Comparison of ENCODE assay signal across 23 cellular contexts in genomic region chr9:121316852-121317373, GRCh38. TPM values are rescaled to one million over a fixed set of nuclear protein-coding genes. Genes with fewer than 3 reads are reported as not detected.
A peak's percentile ranks its signal among the peaks of the same experiment; 100 is the strongest.
DNase-seq lines count a peak whose midpoint lies in the region; ATAC-seq and TF ChIP-seq lines count a peak whose summit lies in the region.
"Had no signal": no experiment of that assay in that cellular context is flagged by ENCODE, and none has a peak within 500 bp of the region (broad histone marks: within the 10 kb centered on the region; RNA-seq: fewer than 3 reads in every experiment).

No MANE protein-coding gene starts in this region.

- DNase-seq in heart left ventricle = peak in 1 of 5 donors; percentile 29
- no peak for DNase-seq in left ventricle myocardium superior
- DNase-seq in right atrium auricular region (ENCODE audit: low spot score) = no peak
- no peak for DNase-seq in gastrocnemius medialis
- DNase-seq in transverse colon = no peak
- no peak for DNase-seq in GM23248
- DNase-seq in anterior cingulate cortex (lab: John Stamatoyannopoulos, UW) = no peak
- DNase-seq: activated B cell treated with CpG ODN at 0.5 μM for 24 hours; activated CD4-positive, alpha-beta T cell treated with anti-CD3 and anti-CD28 coated beads, Interleukin-2, amount 50 U/mL, for 4 hours; activated gamma-delta T cell; activated naive CD8-positive, alpha-beta T cell treated with anti-CD3 and anti-CD28 coated beads, Interleukin-2, amount 50 U/mL, for 24 hours; DMS53; GF-D8; Karpas-422; NCI-H187; NCI-H2227 treated with DMSO at 0.1 percent for 48 hours; NCI-H748 treated with DMSO at 0.1 percent for 48 hours; OCI-M1; SHP77; stimulated activated CD4-positive, alpha-beta T cell treated with anti-CD3 and anti-CD28 coated beads, Interleukin-15, amount 100 ng/mL, for 24 hours; T1000 had no signal

- in situ Hi-C loops in gastrocnemius medialis (cut with MboI; ENCODE audit: low sequenced_read_pairs in 4 of 4) (loop anchor here (5.0 to 25.0 kb wide), 4 partner anchors 80 to 105 kb away; partner anchors contain the start of gene RAB14 (in 1 of the 4)), transverse colon (cut with MboI; ENCODE audit: low pct_ligation_motif_present in 1 of 4, low pct_unique_long_range_greater_than_20kb in 1 of 4, low sequenced_read_pairs in 3 of 4) (loop anchor here in 3 of 4 donors (5.0 to 25.0 kb wide), 2 partner anchors 80 to 105 kb away; partner anchors contain the start of gene RAB14 (in 2 of the 3)), GM23248 (cut with MboI) (loop anchor here (25.0 kb wide), 1 partner anchor 105 kb away; the partner anchor contains the start of gene RAB14)

- H4K20me1 ChIP-seq in GM23248 (ENCODE audit: insufficient read depth) = no peaks in the 10 kb centered on the region

- no peaks in the 10 kb centered on the region for H3K27me3 ChIP-seq in heart left ventricle
- no peaks in the 10 kb centered on the region for H3K27me3 ChIP-seq in right atrium auricular region
- H3K27me3 ChIP-seq in gastrocnemius medialis = no peaks in the 10 kb centered on the region
- H3K27me3 ChIP-seq in transverse colon = no peaks in the 10 kb centered on the region
- H3K27me3 ChIP-seq in GM23248 (replicated peaks; ENCODE audit: insufficient read depth) = no peaks in the 10 kb centered on the region
- H3K27me3 ChIP-seq: testis had no signal

- 88 to 96% (median 92%) methylated on average over 11 of the region's 11 CpGs for WGBS in heart left ventricle, 4 donors
- 76 to 93% methylated on average over 6 to 11 of the region's 11 CpGs for WGBS in transverse colon (ENCODE audit: low coverage in 1 of 2), 2 donors
- 81 to 87% methylated on average over 11 of the region's 11 CpGs for WGBS in GM23248 (ENCODE audit: low coverage in 1 of 2, low lambda C conversion rate in 2 of 2, missing lambda C conversion rate in 2 of 2), 2 experiments

- H3K4me1 ChIP-seq in heart left ventricle (peaks cover 4 to 79% (median 42%) of the 10 kb centered on the region in 12 donors), right atrium auricular region (peaks cover 0 to 73% of the 10 kb centered on the region in 2 donors), gastrocnemius medialis (peaks cover 0 to 17% of the 10 kb centered on the region in 2 donors), transverse colon (peaks cover 8 to 31% (median 14%) of the 10 kb centered on the region in 4 donors), GM23248 (ENCODE audit: insufficient read depth) (peaks cover 2% of the 10 kb centered on the region)

- TF ChIP-seq POLR2A in heart left ventricle (IDR thresholded peaks at IDR 0.05) = no peak
- TF ChIP-seq POLR2A in gastrocnemius medialis (IDR thresholded peaks at IDR 0.05) = no peak
- TF ChIP-seq POLR2A in transverse colon (IDR thresholded peaks at IDR 0.05) = no peak

- TF ChIP-seq CTCF in heart left ventricle (IDR thresholded peaks at IDR 0.05) (no peak), right atrium auricular region (IDR thresholded peaks at IDR 0.05) (no peak), gastrocnemius medialis (IDR thresholded peaks at IDR 0.05 in 4 of 5, conservative IDR thresholded peaks at IDR 0.05 in 1 of 5) (no peak), transverse colon (IDR thresholded peaks at IDR 0.05) (no peak)

- no peak overlapping the region for H3K4me3 ChIP-seq in heart left ventricle
- H3K4me3 ChIP-seq in right atrium auricular region = no peak overlapping the region
- H3K4me3 ChIP-seq in gastrocnemius medialis = no peak overlapping the region
- no peak overlapping the region for H3K4me3 ChIP-seq in transverse colon
- H3K4me3 ChIP-seq in GM23248 = no peak overlapping the region
- H3K4me3 ChIP-seq: testis had no signal

- H3K9me2 ChIP-seq in GM23248 (ENCODE audit: insufficient read depth) = no peaks in the 10 kb centered on the region

- peaks cover 28% of the 10 kb centered on the region for H3F3A ChIP-seq in GM23248 (ENCODE audit: insufficient read depth)

- no peak for TF ChIP-seq EP300 in transverse colon (IDR thresholded peaks at IDR 0.05; ENCODE audit: low read depth)

- intact Hi-C loops in heart left ventricle (cut with DNase I) = loop anchor here in 9 of 10 donors (5.0 to 10.0 kb wide), 7 partner anchors 35 to 105 kb away; partner anchors contain the start of gene GSN (in 3 of the 9)
- intact Hi-C loops in left ventricle myocardium superior (cut with micrococcal nuclease) = loop anchor here (5.0 kb wide), 1 partner anchor 80 kb away; no protein-coding TSS in a partner anchor
- intact Hi-C loops in gastrocnemius medialis (cut with DNase I; ENCODE audit: low total_unique reads) = loop anchor here (5.0 kb wide), 1 partner anchor 105 kb away; no protein-coding TSS in a partner anchor
- intact Hi-C loops in transverse colon (cut with DNase I; ENCODE audit: low total_unique reads) = loop anchor here (5.0 kb wide), 1 partner anchor 85 kb away; no protein-coding TSS in a partner anchor

- no peak overlapping the region for H3K4me2 ChIP-seq in GM23248 (ENCODE audit: unreplicated experiment)

- no peaks in the 10 kb centered on the region for H3K9me3 ChIP-seq in heart left ventricle
- no peaks in the 10 kb centered on the region for H3K9me3 ChIP-seq in right atrium auricular region
- no peaks in the 10 kb centered on the region for H3K9me3 ChIP-seq in gastrocnemius medialis
- no peaks in the 10 kb centered on the region for H3K9me3 ChIP-seq in transverse colon
- no peaks in the 10 kb centered on the region for H3K9me3 ChIP-seq in GM23248 (ENCODE audit: low read depth)
- H3K9me3 ChIP-seq: testis had no signal

- H3K27ac ChIP-seq in heart left ventricle = peak overlapping the region in 10 of 12 donors; percentile 28 to 98 (median 75)
- peak overlapping the region; percentile 90 to 94 for H3K27ac ChIP-seq in right atrium auricular region
- H3K27ac ChIP-seq in gastrocnemius medialis = peak overlapping the region; percentile 42 to 88 (median 56)
- peak overlapping the region; percentile 9 to 87 (median 84) for H3K27ac ChIP-seq in transverse colon
- H3K27ac ChIP-seq in GM23248 = no peak overlapping the region

- H3K79me2 ChIP-seq in GM23248 (ENCODE audit: insufficient read depth) = no peaks in the 10 kb centered on the region

- ATAC-seq in heart left ventricle (no peak), left ventricle myocardium superior (no peak), gastrocnemius medialis (no peak), HG03342 (IDR thresholded peaks at IDR 0.05; ENCODE audit: unreplicated experiment) (no peak)
- ATAC-seq: activated naive CD8-positive, alpha-beta T cell treated with anti-CD3 and anti-CD28 coated beads, Interleukin-2, amount 50 U/mL, for 24 hours had no signal

- H3K9ac ChIP-seq in GM23248 = no peak overlapping the region

- H2AFZ ChIP-seq in GM23248 = no peak overlapping the region

- peaks cover 7 to 100% (median 95%) of the 10 kb centered on the region in 9 donors for H3K36me3 ChIP-seq in heart left ventricle
- peaks cover 100% of the 10 kb centered on the region for H3K36me3 ChIP-seq in right atrium auricular region
- peaks cover 0 to 79% of the 10 kb centered on the region in 2 donors for H3K36me3 ChIP-seq in gastrocnemius medialis
- peaks cover 0 to 64% (median 21%) of the 10 kb centered on the region in 4 donors for H3K36me3 ChIP-seq in transverse colon
- H3K36me3 ChIP-seq in GM23248 (ENCODE audit: low read depth) = peaks cover 38% of the 10 kb centered on the region

RNA-seq across cellular contexts. Expression of gene GSN, which starts 49.0 kb away (rescaled TPM):
- 1,000 to 10,000 TPM in 2 of 9 donors, 100 to 1,000 TPM in 7; 422 to 2,088 (median 703) TPM for total RNA-seq in heart left ventricle
- polyA plus RNA-seq in heart left ventricle = 100 to 1,000 TPM; 379 to 481 TPM
- 717 TPM for total RNA-seq in left ventricle myocardium superior
- total RNA-seq in right atrium auricular region = 1,000 to 10,000 TPM; 1,444 to 3,478 TPM
- 100 to 1,000 TPM; 487 to 785 (median 662) TPM for total RNA-seq in gastrocnemius medialis
- 100 to 1,000 TPM; 628 to 986 (median 782) TPM for total RNA-seq in transverse colon
- 387 and 393 TPM in 2 replicates for total RNA-seq in GM23248 (2014; rRNA removed; shearing (Covaris generic))
- 258 and 265 TPM in 2 replicates for polyA plus RNA-seq in GM23248 (2016; fragmentation: Nextera tagmentation; extraction: Ambion mirVana)

RNA-seq across cellular contexts. Expression of gene STOM, which starts 53.1 kb away (rescaled TPM):
- total RNA-seq in heart left ventricle = 100 to 1,000 TPM; 125 to 239 (median 154) TPM
- 100 to 1,000 TPM; 129 to 148 TPM for polyA plus RNA-seq in heart left ventricle
- total RNA-seq in left ventricle myocardium superior = 153 TPM
- total RNA-seq in right atrium auricular region = 100 to 1,000 TPM; 152 to 173 TPM
- total RNA-seq in gastrocnemius medialis = 10 to 100 TPM; 60.0 to 89.5 (median 76.3) TPM
- total RNA-seq in transverse colon = 100 to 1,000 TPM in 2 of 4 donors, 10 to 100 TPM in 2; 78.2 to 195 (median 111) TPM
- 67.7 and 68.5 TPM in 2 replicates for total RNA-seq in GM23248 (2014; rRNA removed; shearing (Covaris generic))
- 58.0 and 61.9 TPM in 2 replicates for polyA plus RNA-seq in GM23248 (2016; fragmentation: Nextera tagmentation; extraction: Ambion mirVana)
